In the genomic region with DNA sequence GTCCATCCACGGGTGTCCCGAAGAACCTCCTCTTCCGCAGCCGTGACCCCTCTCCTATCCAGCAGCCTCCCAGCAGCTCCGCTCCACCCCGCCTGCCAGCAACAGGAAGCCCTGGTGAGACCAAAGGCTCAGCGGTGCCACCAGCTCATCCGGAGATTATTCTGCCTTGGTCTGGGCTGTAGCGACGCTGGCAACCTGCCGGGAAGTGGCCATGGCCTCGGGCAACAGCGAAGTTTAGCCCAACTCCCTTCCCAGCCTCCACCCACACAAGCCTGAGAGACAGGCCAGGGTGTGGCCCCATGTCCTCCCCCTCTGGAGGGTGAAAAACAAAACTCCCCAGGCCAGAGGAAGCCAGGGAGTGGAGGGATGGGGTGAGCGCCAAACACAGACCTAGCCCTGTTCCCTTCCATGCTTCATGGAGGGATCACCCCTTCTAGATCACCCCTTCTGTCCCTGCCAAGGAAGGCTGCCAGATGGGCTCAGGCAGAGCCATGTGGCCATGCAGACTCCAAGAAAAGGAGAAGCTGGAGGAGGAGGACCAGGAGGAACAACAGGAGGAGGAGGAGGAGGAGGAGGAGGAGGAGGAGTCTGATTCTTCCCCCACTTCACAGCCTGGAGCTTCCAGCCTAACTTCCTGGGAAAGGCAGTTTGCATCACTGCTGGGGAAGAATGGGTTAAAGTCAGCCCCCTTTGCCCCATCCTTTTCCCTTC, we compare ENCODE assay signal across 8 cellular contexts. TPM values are rescaled to one million over a fixed set of nuclear protein-coding genes. Genes with fewer than 3 reads are reported as not detected.
A peak's percentile ranks its signal among the peaks of the same experiment; 100 is the strongest.
DNase-seq lines count a peak whose midpoint lies in the region; TF ChIP-seq lines count a peak whose summit lies in the region.

No MANE protein-coding gene starts in this region.

- DNase-seq in GM04504 (ENCODE audit: low read depth), result peak; percentile 51
- peak; percentile 54 for DNase-seq in MV-4-11 (lab: John Stamatoyannopoulos, UW)
- peak; percentile 37 for DNase-seq in activated T-helper 1 cell treated with Interleukin-2 at 50 U/mL for 16 hours (ENCODE audit: low read depth)
- peak; percentile 41 for DNase-seq in fibroblast of the conjunctiva (ENCODE audit: low read depth)
- no peak for DNase-seq in DMS79 (lab: John Stamatoyannopoulos, UW)
- DNase-seq in DMS114 treated with DMSO at 0.1 percent for 48 hours (lab: John Stamatoyannopoulos, UW; ENCODE audit: unreplicated experiment), result no peak
- DNase-seq in endodermal cell, result no peak

- H3K27ac Mint-ChIP-seq in endodermal cell, result no peak overlapping the region

- peaks cover 21% of the 10 kb centered on the region for H3K36me3 Mint-ChIP-seq in endodermal cell (ENCODE audit: low read depth)

- peak overlapping the region; percentile 41 for H3K27ac ChIP-seq in parathyroid adenoma
- no peak overlapping the region for H3K27ac ChIP-seq in endodermal cell (ENCODE audit: low read depth, low read length)

- no peaks in the 10 kb centered on the region for H3K79me2 ChIP-seq in parathyroid adenoma

- peaks cover 7% of the 10 kb centered on the region for H3K4me1 ChIP-seq in parathyroid adenoma
- no peaks in the 10 kb centered on the region for H3K4me1 ChIP-seq in endodermal cell (ENCODE audit: control insufficient read depth, insufficient read depth, low read length)

- TF ChIP-seq CTCF in parathyroid adenoma (IDR thresholded peaks at IDR 0.05) (no peak), endodermal cell (conservative IDR thresholded peaks at IDR 0.05) (no peak)

- no peaks in the 10 kb centered on the region for H3K9me3 Mint-ChIP-seq in endodermal cell

- H3K27me3 Mint-ChIP-seq in endodermal cell (ENCODE audit: insufficient read depth), result no peaks in the 10 kb centered on the region

- H3K27me3 ChIP-seq in parathyroid adenoma (ENCODE audit: control insufficient read depth, insufficient read depth, low read length) (no peaks in the 10 kb centered on the region), endodermal cell (ENCODE audit: control insufficient read depth, insufficient read depth, low read length, poor library complexity, severe bottlenecking) (no peaks in the 10 kb centered on the region)

- 71 to 92% methylated on average over 4 to 14 of the region's 14 CpGs for WGBS in endodermal cell (ENCODE audit: insufficient coverage in 1 of 2, insufficient read length in 1 of 2), 2 experiments

- no peak overlapping the region for H3K4me3 Mint-ChIP-seq in endodermal cell

- no peaks in the 10 kb centered on the region for H3K4me1 Mint-ChIP-seq in endodermal cell

- H3K9me3 ChIP-seq in parathyroid adenoma (ENCODE audit: control insufficient read depth, low read length) (no peaks in the 10 kb centered on the region), endodermal cell (ENCODE audit: control insufficient read depth, low read length) (no peaks in the 10 kb centered on the region)

- H3K9ac ChIP-seq in parathyroid adenoma, result no peak overlapping the region
- no peak overlapping the region for H3K9ac ChIP-seq in endodermal cell (ENCODE audit: extremely low read depth, low read length, poor library complexity, severe bottlenecking)

- H2AFZ ChIP-seq in parathyroid adenoma, result no peak overlapping the region

- H3K4me2 ChIP-seq in parathyroid adenoma (ENCODE audit: low read length), result no peak overlapping the region

- H3K36me3 ChIP-seq in parathyroid adenoma (ENCODE audit: control insufficient read depth, insufficient read depth, low read length), result no peaks in the 10 kb centered on the region
- H3K36me3 ChIP-seq in endodermal cell (ENCODE audit: control insufficient read depth, insufficient read depth, low read length), result peaks cover 11% of the 10 kb centered on the region

- H3K4me3 ChIP-seq in parathyroid adenoma (ENCODE audit: low read depth, low read length) (peak overlapping the region; percentile 43), endodermal cell (ENCODE audit: low read length) (no peak overlapping the region)

RNA-seq across cellular contexts. Expression of gene CALHM2, which starts 0.9 kb away (rescaled TPM):
- total RNA-seq in endodermal cell, result 1 to 10 TPM; 1.0 to 3.1 TPM
- 2.2 TPM for polyA plus RNA-seq in endodermal cell (2013, experiment 1 of 2)
- polyA plus RNA-seq in endodermal cell (2013, experiment 2 of 2), result 2.5 TPM

RNA-seq across cellular contexts. Expression of gene CALHM1, which starts 7.5 kb away (rescaled TPM):
- not detected for total RNA-seq in endodermal cell
- polyA plus RNA-seq in endodermal cell (2013, experiment 1 of 2), result not detected
- 0.08 TPM for polyA plus RNA-seq in endodermal cell (2013, experiment 2 of 2)

RNA-seq across cellular contexts. Expression of gene CALHM3, which starts 27.8 kb away (rescaled TPM):
- total RNA-seq in endodermal cell, result not detected
- not detected for polyA plus RNA-seq in endodermal cell (2013, experiment 1 of 2)
- not detected for polyA plus RNA-seq in endodermal cell (2013, experiment 2 of 2)

RNA-seq across cellular contexts. Expression of gene NEURL1, which starts 42.3 kb away (rescaled TPM):
- total RNA-seq in endodermal cell, result under 1 TPM; 0.37 to 0.38 TPM
- 1.6 TPM for polyA plus RNA-seq in endodermal cell (2013, experiment 1 of 2)
- polyA plus RNA-seq in endodermal cell (2013, experiment 2 of 2), result 1.2 TPM

RNA-seq across cellular contexts. Expression of gene PDCD11, which starts 54.8 kb away (rescaled TPM):
- 10 to 100 TPM; 62.3 to 65.8 TPM for total RNA-seq in endodermal cell
- 33.6 TPM for polyA plus RNA-seq in endodermal cell (2013, experiment 1 of 2)
- 29.4 TPM for polyA plus RNA-seq in endodermal cell (2013, experiment 2 of 2)

Comparison
In these comparisons a context has a peak if more than half of its experiments do, and no peak if none do; other contexts are left out.
1. DNase-seq: peak in GM04504 (single experiment), MV-4-11 (single experiment), activated T-helper 1 cell treated with Interleukin-2 at 50 U/mL for 16 hours (single experiment) and fibroblast of the conjunctiva (single experiment); none in DMS79 (single experiment), DMS114 treated with DMSO at 0.1 percent for 48 hours (single experiment) and endodermal cell (single experiment).